ENCODE assay signal across 24 cellular contexts in genomic region chr3:27802425-27802824, GRCh38.
"Had no signal": no experiment of that assay in that cellular context is flagged by ENCODE, and none has a peak within 500 bp of the region (broad histone marks: within the 10 kb centered on the region; RNA-seq: fewer than 3 reads in every experiment).

No MANE protein-coding gene starts in this region.

- H3K36me3 ChIP-seq: MG63, Peyer's patch, SJCRH30 had no signal

- H3K4me1 ChIP-seq: Peyer's patch, SJCRH30 had no signal

- H3K27ac ChIP-seq: PC-9, Peyer's patch, SJCRH30 had no signal

- H3K4me2 ChIP-seq: PC-9 had no signal

- H3K4me3 ChIP-seq: MG63, PC-9, Peyer's patch, SJCRH30 had no signal

- H2AFZ ChIP-seq: PC-9 had no signal

- H3K27me3 ChIP-seq: MG63, Peyer's patch, SJCRH30 had no signal

- H3K9me3 ChIP-seq: MG63, Peyer's patch, SJCRH30 had no signal

- DNase-seq: IMR-90, Karpas-422, KG1, MG63, NCI-H1092 treated with DMSO at 0.1 percent for 48 hours, NCI-H1436, NCI-H187, NCI-H2029, NCI-H2081 treated with DMSO at 0.1 percent for 48 hours, NCI-H2171, NCI-H226, NCI-H446, NCI-H510A, NCI-H524 treated with DMSO at 0.1 percent for 48 hours, NCI-H69, NCI-H774, OCI-M1, PC-9, Peyer's patch, SHP77 treated with DMSO at 0.1 percent for 48 hours, SJCRH30 had no signal

- ATAC-seq: HepG2, Right ventricle myocardium inferior, SK-N-SH treated with all-trans-retinoic acid at 6 μM for 48 hours had no signal
